17 cellular contexts compared by ENCODE assay signal in the genomic region with DNA sequence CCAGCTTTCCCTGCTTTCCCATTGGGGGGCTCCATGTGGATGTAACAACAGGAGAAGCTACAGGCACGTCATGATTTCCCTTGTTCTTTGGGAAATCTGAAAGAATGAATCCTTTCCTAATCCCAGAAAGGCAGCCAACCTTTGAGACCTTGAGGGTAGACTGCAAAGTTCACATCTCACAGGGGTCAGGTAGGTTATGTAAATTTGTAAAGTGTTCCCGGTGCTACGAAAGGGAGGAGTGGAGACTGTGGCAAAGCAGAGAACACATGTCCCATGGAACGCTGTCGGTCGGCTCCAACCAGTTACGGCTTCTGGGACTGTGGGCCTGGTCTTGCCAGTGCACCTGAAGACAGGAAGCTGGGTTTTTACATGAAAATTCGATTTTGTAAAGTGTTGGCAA.
"Had no signal": no experiment of that assay in that cellular context is flagged by ENCODE, and none has a peak within 500 bp of the region (broad histone marks: within the 10 kb centered on the region; RNA-seq: fewer than 3 reads in every experiment).

No MANE protein-coding gene starts in this region.

- H3K27me3 Mint-ChIP-seq: dendritic cell treated with granulocyte-macrophage colony-stimulating factor and Interleukin-4, amounts not matched to agents 40 ng/mL and 50 ng/mL, for 4 days; T-cell had no signal

- H3K9me3 Mint-ChIP-seq: dendritic cell treated with granulocyte-macrophage colony-stimulating factor and Interleukin-4, amounts not matched to agents 40 ng/mL and 50 ng/mL, for 4 days; natural killer cell; T-cell had no signal

- H3K79me2 ChIP-seq: parathyroid adenoma had no signal

- H3K9ac ChIP-seq: parathyroid adenoma had no signal

- ATAC-seq: activated naive CD4-positive, alpha-beta T cell treated with anti-CD3 and anti-CD28 coated beads, Interleukin-2, amount 50 U/mL, for 72 hours; natural killer cell; stimulated activated naive CD8-positive, alpha-beta T cell treated with anti-CD3 and anti-CD28 coated beads, Interleukin-15, Interleukin-2, amounts not matched to agents 100 U/mL and 50 U/mL, for 24 hours; T-cell had no signal

- H2AFZ ChIP-seq: parathyroid adenoma had no signal

- H3K4me1 ChIP-seq: adrenal gland had no signal

- H3K27ac Mint-ChIP-seq: dendritic cell treated with granulocyte-macrophage colony-stimulating factor and Interleukin-4, amounts not matched to agents 40 ng/mL and 50 ng/mL, for 4 days had no signal

- H3K9me3 ChIP-seq: adrenal gland, neutrophil, sigmoid colon, tibial artery, vagina had no signal

- H3K4me3 ChIP-seq: adrenal gland, sigmoid colon, tibial artery, vagina had no signal

- DNase-seq: activated CD4-positive, CD25-positive, alpha-beta regulatory T cell treated with anti-CD3 and anti-CD28 coated beads, Interleukin-2, amount 50 U/mL, for 72 hours; activated gamma-delta T cell treated with Interleukin-2 at 50 U/mL for 16 hours; adrenal gland; effector memory CD4-positive, alpha-beta T cell; mesendoderm; natural killer cell; sigmoid colon; stimulated activated naive CD8-positive, alpha-beta T cell treated with anti-CD3 and anti-CD28 coated beads, Interleukin-15, Interleukin-2, amounts not matched to agents 100 U/mL and 50 U/mL, for 24 hours; substantia nigra; T-cell; tibial artery had no signal

- H3K27me3 ChIP-seq: adrenal gland, sigmoid colon, vagina had no signal

- H3K27ac ChIP-seq: adrenal gland, neutrophil, parathyroid adenoma, tibial artery, vagina had no signal

- H3K36me3 ChIP-seq: adrenal gland, neutrophil, sigmoid colon, tibial artery, vagina had no signal

- FAIRE-seq: bronchial epithelial cell had no signal

- H3K36me3 Mint-ChIP-seq: natural killer cell, T-cell had no signal

- H3K4me3 Mint-ChIP-seq: dendritic cell treated with granulocyte-macrophage colony-stimulating factor and Interleukin-4, amounts not matched to agents 40 ng/mL and 50 ng/mL, for 4 days; natural killer cell; T-cell had no signal
